Comparison of ENCODE assay signal across 8 cellular contexts in genomic region chr17:42388381-42389134, GRCh38. TPM values are rescaled to one million over a fixed set of nuclear protein-coding genes. Genes with fewer than 3 reads are reported as not detected.
DNase-seq lines count a peak whose midpoint lies in the region; ATAC-seq, FAIRE-seq and TF ChIP-seq lines count a peak whose summit lies in the region.

Gene STAT3 (minus strand): TSS chr17:42388442. CDS start chr17:42348516, 39,926 bp downstream.

- peak within 1 kb of the TSS; percentile 96 for H3K4me3 ChIP-seq in WI38 (ENCODE audit: low read depth, low read length)
- H3K4me3 ChIP-seq in bronchial epithelial cell (ENCODE audit: low read depth, low read length), result peak within 1 kb of the TSS; percentile 72
- peak within 1 kb of the TSS; percentile 92 for H3K4me3 ChIP-seq in iPS-20b (ENCODE audit: low read length)
- peak within 1 kb of the TSS; percentile 61 to 100 (median 91) for H3K4me3 ChIP-seq in skin epidermis

- peak within 1 kb of the TSS; percentile 82 for H3K9ac ChIP-seq in iPS-20b (ENCODE audit: low read depth, low read length)

- DNase-seq in ACHN (peak; percentile 100), NCI-H2227 (lab: John Stamatoyannopoulos, UW; ENCODE audit: unreplicated experiment) (peak; percentile 100), bronchial epithelial cell (ENCODE audit: low read depth) (peak; percentile 99)

- no peak within 1 kb of the TSS for H3K27ac ChIP-seq in iPS-20b (ENCODE audit: low read length)
- peak within 1 kb of the TSS; percentile 90 to 100 (median 99) for H3K27ac ChIP-seq in skin epidermis

- H3K4me1 ChIP-seq in iPS-20b (ENCODE audit: insufficient read depth, low read length), result peaks cover 15% of the 10 kb centered on the region; the same call in 1 of the 2 replicates

- FAIRE-seq in bronchial epithelial cell (lab: Jason Lieb, UNC), result no peak

- no peaks in the 10 kb centered on the region for H3K9me3 ChIP-seq in iPS-20b (ENCODE audit: insufficient read depth, low read depth, low read length)

- peak; percentile 88 for ATAC-seq in GM18873 (IDR thresholded peaks at IDR 0.05; ENCODE audit: low FRiP score, unreplicated experiment)
- peak; percentile 83 for ATAC-seq in HG03139 (IDR thresholded peaks at IDR 0.05; ENCODE audit: unreplicated experiment)

- TF ChIP-seq CTCF in WI38 (IDR thresholded peaks at IDR 0.05; ENCODE audit: low read depth, low read length), result no peak
- TF ChIP-seq CTCF in bronchial epithelial cell (IDR thresholded peaks at IDR 0.05; ENCODE audit: insufficient read depth, low read length, severe bottlenecking), result no peak

- H3K27me3 ChIP-seq in bronchial epithelial cell (ENCODE audit: control insufficient read depth, insufficient read depth, low read length), result no peaks in the 10 kb centered on the region
- H3K27me3 ChIP-seq in iPS-20b (ENCODE audit: insufficient read depth, low read length), result no peaks in the 10 kb centered on the region

- in situ Hi-C loops in ACHN (cut with HindIII; ENCODE audit: low pct_ligation_motif_present, low pct_unique_long_range_greater_than_20kb, low sequenced_read_pairs), result no loop called here

- peaks cover 2% of the 10 kb centered on the region for H3K36me3 ChIP-seq in bronchial epithelial cell (ENCODE audit: control insufficient read depth, insufficient read depth, low read length)
- peaks cover 3% of the 10 kb centered on the region; the same call in 1 of the 2 replicates for H3K36me3 ChIP-seq in iPS-20b (ENCODE audit: insufficient read depth, low read depth, low read length)

RNA-seq across cellular contexts. Expression of gene STAT3, which starts in this region (rescaled TPM):
- total RNA-seq in bronchial epithelial cell, result 40.0 and 56.6 TPM in 2 replicates
